19 cellular contexts compared by ENCODE assay signal in the genomic region with DNA sequence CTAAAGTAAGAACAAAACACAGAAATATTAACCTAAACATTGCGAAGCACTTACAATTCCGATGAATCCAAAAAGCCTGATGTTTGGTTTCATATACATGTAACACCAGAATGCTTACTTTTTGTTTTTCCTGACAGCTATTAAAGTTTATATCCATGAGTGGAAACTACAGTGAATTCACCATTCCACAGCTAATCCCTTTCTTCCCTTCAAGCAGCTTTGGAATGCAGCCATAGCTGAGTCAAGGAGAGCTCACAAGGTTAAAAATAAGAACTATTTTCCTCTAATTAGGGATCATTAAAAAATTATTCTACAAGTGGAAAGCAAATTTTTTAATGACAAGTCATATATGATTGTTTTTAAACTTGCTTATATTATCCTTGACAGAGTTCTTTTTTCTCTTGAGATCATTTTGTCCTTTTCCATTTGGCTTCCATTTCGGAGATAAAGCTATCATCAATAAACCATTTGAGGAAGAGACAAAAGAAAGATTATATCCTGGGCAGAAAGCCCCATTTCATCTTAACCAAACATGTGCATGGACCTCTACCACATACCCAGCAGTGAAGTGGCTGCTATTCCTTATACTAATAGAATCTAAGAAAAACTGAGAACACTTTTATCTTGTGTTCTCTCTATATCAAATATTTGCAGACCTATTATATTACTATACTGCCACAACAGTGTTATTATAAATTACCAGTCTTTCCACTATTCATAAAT. TPM values are rescaled to one million over a fixed set of nuclear protein-coding genes. Genes with fewer than 3 reads are reported as not detected.
A peak's percentile ranks its signal among the peaks of the same experiment; 100 is the strongest.
DNase-seq lines count a peak whose midpoint lies in the region; ATAC-seq and TF ChIP-seq lines count a peak whose summit lies in the region.
"Had no signal": no experiment of that assay in that cellular context is flagged by ENCODE, and none has a peak within 500 bp of the region (broad histone marks: within the 10 kb centered on the region; RNA-seq: fewer than 3 reads in every experiment).

No MANE protein-coding gene starts in this region.

- no peak overlapping the region for H3K27ac ChIP-seq in osteoblast (ENCODE audit: low read depth, low read length)
- H3K27ac ChIP-seq: gastrocnemius medialis, WERI-Rb-1 had no signal

- H3K4me2 ChIP-seq in osteoblast (ENCODE audit: insufficient read depth, low read length): no peak overlapping the region

- no peak overlapping the region for H3K4me3 ChIP-seq in MG63
- no peak overlapping the region for H3K4me3 ChIP-seq in epithelial cell of esophagus (ENCODE audit: low read length)
- H3K4me3 ChIP-seq in osteoblast (ENCODE audit: insufficient read depth, low read length): no peak overlapping the region
- H3K4me3 ChIP-seq: gastrocnemius medialis had no signal

- no peaks in the 10 kb centered on the region for H4K20me1 ChIP-seq in osteoblast (ENCODE audit: insufficient read depth, low read length)

- DNase-seq in AG09319 (ENCODE audit: extremely low read depth, low read depth) (peak; percentile 51), MG63 (peak; percentile 68), epithelial cell of esophagus (ENCODE audit: low read depth) (peak; percentile 35), osteoblast (ENCODE audit: insufficient read length, low spot score, missing footprints) (peak; percentile 54), DMS 273 treated with DMSO at 0.1 percent for 48 hours (lab: John Stamatoyannopoulos, UW) (no peak), NCI-H526 treated with DMSO at 0.1 percent for 48 hours (lab: John Stamatoyannopoulos, UW) (no peak)
- DNase-seq: activated CD8-positive, alpha-beta T cell treated with anti-CD3 and anti-CD28 coated beads, Interleukin-2, amount 10 ng/mL, durations not matched to agents 7 days and 5 days; activated T-cell treated with anti-CD3 and anti-CD28 coated beads, Interleukin-2, amount 50 U/mL, for 72 hours; endodermal cell; gastrocnemius medialis; H9; left ventricle myocardium superior; naive thymus-derived CD8-positive, alpha-beta T cell; NCI-H2029; NCI-H526; WERI-Rb-1 had no signal

- no peaks in the 10 kb centered on the region; the same call in 1 of the 2 replicates for H3K9me3 ChIP-seq in MG63
- H3K9me3 ChIP-seq in osteoblast (ENCODE audit: low read depth, low read length): no peaks in the 10 kb centered on the region

- ATAC-seq in HG02973 (IDR thresholded peaks at IDR 0.05; ENCODE audit: unreplicated experiment) (no peak), HG03025 (IDR thresholded peaks at IDR 0.05; ENCODE audit: low FRiP score, unreplicated experiment) (no peak)
- ATAC-seq: activated CD8-positive, alpha-beta T cell treated with anti-CD3 and anti-CD28 coated beads, Interleukin-2, amount 10 ng/mL, durations not matched to agents 7 days and 5 days; activated T-cell treated with anti-CD3 and anti-CD28 coated beads, Interleukin-2, amount 50 U/mL, for 72 hours; gastrocnemius medialis; left ventricle myocardium superior; naive thymus-derived CD8-positive, alpha-beta T cell; Panc1 had no signal

- TF ChIP-seq CTCF in AG09319 (IDR thresholded peaks at IDR 0.05; ENCODE audit: low read depth, low read length) (no peak), epithelial cell of esophagus (IDR thresholded peaks at IDR 0.05; ENCODE audit: insufficient read depth, low read depth, low read length, missing control alignments) (no peak), osteoblast (IDR thresholded peaks at IDR 0.05; ENCODE audit: extremely low read depth, low read depth, low read length) (no peak)

- H3K27me3 ChIP-seq in MG63: no peaks in the 10 kb centered on the region
- H3K27me3 ChIP-seq in osteoblast (ENCODE audit: insufficient read depth, low read length): no peaks in the 10 kb centered on the region
- H3K27me3 ChIP-seq: gastrocnemius medialis had no signal

- H3K4me1 ChIP-seq in osteoblast (ENCODE audit: insufficient read depth, low read length): peaks cover 17% of the 10 kb centered on the region
- H3K4me1 ChIP-seq: gastrocnemius medialis had no signal

- H2AFZ ChIP-seq in osteoblast (ENCODE audit: low read length): no peak overlapping the region

- H3K36me3 ChIP-seq in MG63: no peaks in the 10 kb centered on the region
- no peaks in the 10 kb centered on the region for H3K36me3 ChIP-seq in osteoblast (ENCODE audit: insufficient read depth, low read length)
- H3K36me3 ChIP-seq: gastrocnemius medialis, WERI-Rb-1 had no signal

- no peaks in the 10 kb centered on the region for H3K79me2 ChIP-seq in osteoblast (ENCODE audit: insufficient read depth, low read length)

RNA-seq across cellular contexts. Expression of gene FIBIN, which starts 19.7 kb away (rescaled TPM):
- 2.3 and 3.4 TPM in 2 replicates for total RNA-seq in MG63 (2014; rRNA removed; shearing (Covaris generic); ENCODE audit: low replicate concordance)
- 22.1 and 30.0 TPM in 2 replicates for total RNA-seq in osteoblast
- total RNA-seq: activated CD8-positive, alpha-beta T cell treated with anti-CD3 and anti-CD28 coated beads, Interleukin-2, amount 10 ng/mL, durations not matched to agents 7 days and 5 days; activated T-cell treated with anti-CD3 and anti-CD28 coated beads, Interleukin-2, amount 50 U/mL, for 72 hours; endodermal cell; H9; naive thymus-derived CD8-positive, alpha-beta T cell had no signal

Comparison
In these comparisons a context has a peak if more than half of its experiments do, and no peak if none do; other contexts are left out.
1. DNase-seq: peak in AG09319 (single experiment), MG63 (single experiment), epithelial cell of esophagus (single experiment) and osteoblast (single experiment); none in DMS 273 treated with DMSO at 0.1 percent for 48 hours (single experiment) and NCI-H526 treated with DMSO at 0.1 percent for 48 hours (single experiment).